27 cellular contexts compared by ENCODE assay signal in genomic region chr6:155112757-155113156, GRCh38.
"Had no signal": no experiment of that assay in that cellular context is flagged by ENCODE, and none has a peak within 500 bp of the region (broad histone marks: within the 10 kb centered on the region; RNA-seq: fewer than 3 reads in every experiment).

No MANE protein-coding gene starts in this region.

- H3K9me3 ChIP-seq: esophagus squamous epithelium, left ventricle myocardium inferior, pancreas, right atrium auricular region, uterus had no signal

- H3K9me3 Mint-ChIP-seq: activated naive CD4-positive, alpha-beta T cell treated with anti-CD3 and anti-CD28 coated beads, Interleukin-2, amount 10 ng/mL, durations not matched to agents 7 days and 5 days; activated naive CD8-positive, alpha-beta T cell treated with anti-CD3 and anti-CD28 coated beads, Interleukin-2, amount 50 U/mL, for 24 hours; nephron; stimulated activated naive CD8-positive, alpha-beta T cell treated with anti-CD3 and anti-CD28 coated beads, Interleukin-15, amount 100 ng/mL, for 72 hours; type B pancreatic cell had no signal

- H3K4me1 ChIP-seq: esophagus squamous epithelium, pancreas, right atrium auricular region, uterus had no signal

- H3K27me3 ChIP-seq: esophagus squamous epithelium, pancreas, right atrium auricular region, uterus had no signal

- H3K36me3 ChIP-seq: esophagus squamous epithelium, left ventricle myocardium inferior, pancreas, right atrium auricular region, uterus had no signal

- H3K4me3 ChIP-seq: esophagus squamous epithelium, left ventricle myocardium inferior, lung, pancreas, right atrium auricular region, uterus had no signal

- H3K36me3 Mint-ChIP-seq: activated naive CD4-positive, alpha-beta T cell treated with anti-CD3 and anti-CD28 coated beads, Interleukin-2, amount 10 ng/mL, durations not matched to agents 7 days and 5 days; type B pancreatic cell had no signal

- H3K27ac ChIP-seq: epithelial cell of prostate, esophagus squamous epithelium, left ventricle myocardium inferior, pancreas, right atrium auricular region, uterus had no signal

- DNase-seq: activated CD4-positive, alpha-beta T cell treated with anti-CD3 and anti-CD28 coated beads for 48 hours; activated CD8-positive, alpha-beta memory T cell treated with anti-CD3 and anti-CD28 coated beads, Interleukin-2, amount 10 ng/mL, durations not matched to agents 7 days and 5 days; activated CD8-positive, alpha-beta T cell treated with anti-CD3 and anti-CD28 coated beads, Interleukin-2, amount 10 ng/mL, durations not matched to agents 7 days and 5 days; activated gamma-delta T cell; activated naive CD4-positive, alpha-beta T cell treated with anti-CD3 and anti-CD28 coated beads, Interleukin-2, amount 10 ng/mL, durations not matched to agents 7 days and 5 days; activated naive CD8-positive, alpha-beta T cell treated with anti-CD3 and anti-CD28 coated beads, Interleukin-2, amount 50 U/mL, for 24 hours; amygdala; dermis blood vessel endothelial cell; effector CD4-positive, alpha-beta T cell; esophagus squamous epithelium; foreskin melanocyte; kidney glomerular epithelial cell; left ventricle myocardium inferior; nucleus accumbens; pancreas; stimulated activated CD4-positive, alpha-beta T cell treated with anti-CD3 and anti-CD28 coated beads, Interleukin-15, amount 100 ng/mL, for 24 hours; stimulated activated naive CD8-positive, alpha-beta T cell treated with anti-CD3 and anti-CD28 coated beads, Interleukin-15, amount 100 ng/mL, for 72 hours; substantia nigra; T-helper 1 cell; uterus had no signal

- FAIRE-seq: bronchial epithelial cell, colon, pancreas had no signal

- H3K4me3 Mint-ChIP-seq: activated CD8-positive, alpha-beta memory T cell treated with anti-CD3 and anti-CD28 coated beads, Interleukin-2, amount 10 ng/mL, durations not matched to agents 7 days and 5 days; activated CD8-positive, alpha-beta T cell treated with anti-CD3 and anti-CD28 coated beads, Interleukin-2, amount 10 ng/mL, durations not matched to agents 7 days and 5 days; activated naive CD4-positive, alpha-beta T cell treated with anti-CD3 and anti-CD28 coated beads, Interleukin-2, amount 10 ng/mL, durations not matched to agents 7 days and 5 days; activated naive CD8-positive, alpha-beta T cell treated with anti-CD3 and anti-CD28 coated beads, Interleukin-2, amount 50 U/mL, for 24 hours; nephron; stimulated activated naive CD8-positive, alpha-beta T cell treated with anti-CD3 and anti-CD28 coated beads, Interleukin-15, amount 100 ng/mL, for 72 hours; type B pancreatic cell had no signal

- H3K27ac Mint-ChIP-seq: activated CD8-positive, alpha-beta memory T cell treated with anti-CD3 and anti-CD28 coated beads, Interleukin-2, amount 10 ng/mL, durations not matched to agents 7 days and 5 days; activated CD8-positive, alpha-beta T cell treated with anti-CD3 and anti-CD28 coated beads, Interleukin-2, amount 10 ng/mL, durations not matched to agents 7 days and 5 days; activated naive CD8-positive, alpha-beta T cell treated with anti-CD3 and anti-CD28 coated beads, Interleukin-2, amount 50 U/mL, for 24 hours; nephron; type B pancreatic cell had no signal

- H3K27me3 Mint-ChIP-seq: type B pancreatic cell had no signal

- H3K4me1 Mint-ChIP-seq: activated naive CD4-positive, alpha-beta T cell treated with anti-CD3 and anti-CD28 coated beads, Interleukin-2, amount 10 ng/mL, durations not matched to agents 7 days and 5 days had no signal

- ATAC-seq: activated CD8-positive, alpha-beta memory T cell treated with anti-CD3 and anti-CD28 coated beads, Interleukin-2, amount 10 ng/mL, durations not matched to agents 7 days and 5 days; activated CD8-positive, alpha-beta T cell treated with anti-CD3 and anti-CD28 coated beads, Interleukin-2, amount 10 ng/mL, durations not matched to agents 7 days and 5 days; activated naive CD8-positive, alpha-beta T cell treated with anti-CD3 and anti-CD28 coated beads, Interleukin-2, amount 50 U/mL, for 24 hours; pancreas; stimulated activated naive CD8-positive, alpha-beta T cell treated with anti-CD3 and anti-CD28 coated beads, Interleukin-15, amount 100 ng/mL, for 72 hours had no signal
